In the genomic region with DNA sequence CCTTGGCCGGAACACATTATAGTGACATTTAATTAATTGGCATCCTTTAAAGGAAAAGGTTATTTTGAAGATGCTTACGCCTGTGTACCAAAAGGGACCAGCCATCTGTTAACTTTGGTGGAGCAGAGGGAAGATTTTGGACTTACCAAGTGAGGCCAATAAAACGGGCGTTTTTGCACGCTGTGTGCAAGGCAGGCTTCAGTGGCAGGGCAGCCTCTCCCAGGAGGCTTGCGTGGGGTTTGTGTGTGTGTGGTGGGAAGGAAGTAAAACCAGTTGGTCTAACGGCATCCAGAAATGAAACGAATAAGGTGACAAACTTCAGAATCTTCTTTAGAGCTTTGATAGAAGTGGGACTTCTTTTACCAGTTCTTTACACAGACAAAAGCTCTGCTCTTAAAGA, we compare ENCODE assay signal across 11 cellular contexts.
A peak's percentile ranks its signal among the peaks of the same experiment; 100 is the strongest.
DNase-seq lines count a peak whose midpoint lies in the region; ATAC-seq and TF ChIP-seq lines count a peak whose summit lies in the region.
"Had no signal": no experiment of that assay in that cellular context is flagged by ENCODE, and none has a peak within 500 bp of the region (broad histone marks: within the 10 kb centered on the region; RNA-seq: fewer than 3 reads in every experiment).

No MANE protein-coding gene starts in this region.

- peak overlapping the region in 9 of 11 experiments; percentile 54 to 86 (median 80); a peak in 18 of 22 replicates for H3K27ac ChIP-seq in BLaER1 treated with 17β-estradiol and CSF1 and Interleukin-3, amounts not matched to agents 10 nM and 100 nM
- H3K27ac ChIP-seq in RWPE1 (no peak overlapping the region), SJCRH30 (no peak overlapping the region)
- H3K27ac ChIP-seq: heart left ventricle had no signal

- peaks cover 0 to 49% (median 6%) of the 10 kb centered on the region in 11 experiments; a peak in 14 of 22 replicates for H4K20me1 ChIP-seq in BLaER1 treated with 17β-estradiol and CSF1 and Interleukin-3, amounts not matched to agents 10 nM and 100 nM

- H3K9ac ChIP-seq in BLaER1 treated with 17β-estradiol and CSF1 and Interleukin-3, amounts not matched to agents 10 nM and 100 nM, result peak overlapping the region in 9 of 11 experiments; percentile 28 to 73 (median 68); a peak in 17 of 22 replicates

- DNase-seq in NOMO-1 treated with dmso at 0.1 percent for 144 hours (lab: John Stamatoyannopoulos, UW; ENCODE audit: unreplicated experiment) (peak; percentile 21), RWPE1 (ENCODE audit: low spot score) (no peak), SJCRH30 (no peak)
- DNase-seq in activated CD4-positive, CD25-positive, alpha-beta regulatory T cell (lab: John Stamatoyannopoulos, UW), result no peak
- DNase-seq: heart left ventricle, NCI-H187 treated with DMSO at 0.1 percent for 48 hours had no signal

- ATAC-seq in GM19035 (IDR thresholded peaks at IDR 0.05; ENCODE audit: unreplicated experiment) (peak; percentile 65), HG02885 (IDR thresholded peaks at IDR 0.05; ENCODE audit: poor library complexity, unreplicated experiment) (peak; percentile 75), HG03439 (IDR thresholded peaks at IDR 0.05; ENCODE audit: unreplicated experiment) (no peak)
- ATAC-seq: heart left ventricle had no signal

- CTCF ChIA-PET in RWPE1 (lab: Yijun Ruan, JAX), result interaction anchor here (1.2 kb wide), 1 partner anchor 15 kb away, joined by 3 read pairs; no protein-coding TSS in a partner anchor

- H3K4me1 ChIP-seq in BLaER1 treated with 17β-estradiol and CSF1 and Interleukin-3, amounts not matched to agents 10 nM and 100 nM, result peaks cover 69 to 99% (median 85%) of the 10 kb centered on the region in 10 experiments
- peaks cover 11% of the 10 kb centered on the region for H3K4me1 ChIP-seq in SJCRH30

- peaks cover 0 to 21% (median 0%) of the 10 kb centered on the region in 11 experiments; a peak in 4 of 22 replicates for H3K9me3 ChIP-seq in BLaER1 treated with 17β-estradiol and CSF1 and Interleukin-3, amounts not matched to agents 10 nM and 100 nM (replicated peaks in 1 of 11)
- H3K9me3 ChIP-seq in SJCRH30 (replicated peaks), result no peaks in the 10 kb centered on the region; the same call in 1 of the 2 replicates
- H3K9me3 ChIP-seq: heart left ventricle had no signal

- POLR2A ChIA-PET in RWPE1 (lab: Yijun Ruan, JAX; ENCODE audit: low non-redundant PET), result no interaction called here

- H3K4me2 ChIP-seq in BLaER1 treated with 17β-estradiol and CSF1 and Interleukin-3, amounts not matched to agents 10 nM and 100 nM, result peak overlapping the region; percentile 78 to 94 (median 85)

- H3K27me3 ChIP-seq in BLaER1 treated with 17β-estradiol and CSF1 and Interleukin-3, amounts not matched to agents 10 nM and 100 nM, result no peaks in the 10 kb centered on the region
- H3K27me3 ChIP-seq in SJCRH30, result no peaks in the 10 kb centered on the region
- H3K27me3 ChIP-seq: dorsolateral prefrontal cortex, heart left ventricle had no signal

- peaks cover 4 to 45% (median 31%) of the 10 kb centered on the region in 11 experiments; a peak in 18 of 22 replicates for H3K36me3 ChIP-seq in BLaER1 treated with 17β-estradiol and CSF1 and Interleukin-3, amounts not matched to agents 10 nM and 100 nM
- no peaks in the 10 kb centered on the region for H3K36me3 ChIP-seq in SJCRH30

- H3K4me3 ChIP-seq in BLaER1 treated with 17β-estradiol and CSF1 and Interleukin-3, amounts not matched to agents 10 nM and 100 nM, result peak overlapping the region in 8 of 10 experiments; percentile 0 to 49 (median 34); a peak in 14 of 20 replicates
- no peak overlapping the region for H3K4me3 ChIP-seq in SJCRH30
- H3K4me3 ChIP-seq: dorsolateral prefrontal cortex, heart left ventricle had no signal

- no peak for TF ChIP-seq CTCF in RWPE1 (conservative IDR thresholded peaks at IDR 0.05; ENCODE audit: low read depth)

Comparison
In these comparisons a context has a peak if more than half of its experiments do, and no peak if none do; other contexts are left out.
1. H3K27ac ChIP-seq: peak in BLaER1 treated with 17β-estradiol and CSF1 and Interleukin-3, amounts not matched to agents 10 nM and 100 nM (9 of 11); none in RWPE1 (single experiment) and SJCRH30 (single experiment).